9 cellular contexts compared by ENCODE assay signal in genomic region chr1:23908453-23909341, GRCh38. TPM values are rescaled to one million over a fixed set of nuclear protein-coding genes. Genes with fewer than 3 reads are reported as not detected.
A peak's percentile ranks its signal among the peaks of the same experiment; 100 is the strongest.
DNase-seq lines count a peak whose midpoint lies in the region; ATAC-seq, FAIRE-seq and TF ChIP-seq lines count a peak whose summit lies in the region.
"Had no signal": no experiment of that assay in that cellular context is flagged by ENCODE, and none has a peak within 500 bp of the region (broad histone marks: within the 10 kb centered on the region; RNA-seq: fewer than 3 reads in every experiment).

No MANE protein-coding gene starts in this region.

- intact Hi-C loops in HepG2 (cut with micrococcal nuclease; ENCODE audit: unreplicated experiment) (no loop called here), dorsolateral prefrontal cortex (cut with DNase I) (no loop called here), stomach (cut with DNase I; ENCODE audit: low total_unique reads) (no loop called here)

- BruUV-seq in HepG2 (replicated peaks; lab: Mats Ljungman, UMichigan), result no TSS peak

- no peak for FAIRE-seq in HepG2 (lab: Jason Lieb, UNC)

- H3K79me2 ChIP-seq in HepG2 (ENCODE audit: insufficient read depth, low read length), result no peaks in the 10 kb centered on the region

- H3K9ac ChIP-seq in HepG2 (ENCODE audit: insufficient read depth, low read depth, low read length), result no peak overlapping the region

- TF ChIP-seq EP300 in HepG2 (IDR thresholded peaks at IDR 0.05; ENCODE audit: low read depth in 2 of 2, low read length in 2 of 2) (no peak), HepG2 (CRISPR knock-in tag; IDR thresholded peaks at IDR 0.05; ENCODE audit: borderline replicate concordance) (no peak), stomach (IDR thresholded peaks at IDR 0.05) (no peak)

- no peaks in the 10 kb centered on the region for H3K36me3 Mint-ChIP-seq in T-helper 2 cell treated with Interferon-gamma antibody and Interleukin-4, amounts not matched to agents 5 μg/mL and 100 μg/mL, for 36 hours (ENCODE audit: low read depth)

- no peak for TF ChIP-seq RAD21 in HepG2 (CRISPR knock-in tag; IDR thresholded peaks at IDR 0.05)

- H3K27ac ChIP-seq in HepG2 (ENCODE audit: extremely low read length, insufficient read depth, low read length), result no peak overlapping the region
- H3K27ac ChIP-seq in dorsolateral prefrontal cortex, result no peak overlapping the region
- peak overlapping the region in 1 of 5 donors; percentile 12 for H3K27ac ChIP-seq in stomach

- H4K20me1 ChIP-seq in HepG2 (ENCODE audit: insufficient read depth, low read length), result no peaks in the 10 kb centered on the region

- H3K4me1 ChIP-seq in HepG2 (ENCODE audit: insufficient read depth, low read length) (peaks cover 25% of the 10 kb centered on the region), stomach (peaks cover 6 to 23% (median 9%) of the 10 kb centered on the region in 4 donors)

- H3K27me3 ChIP-seq in HepG2 (ENCODE audit: control insufficient read depth in 1 of 2, insufficient read depth in 2 of 2, low read length in 2 of 2) (peaks cover 0 to 35% of the 10 kb centered on the region in 2 experiments; a peak in 3 of 5 replicates), dorsolateral prefrontal cortex (peaks cover 0 to 54% (median 8%) of the 10 kb centered on the region in 45 donors), stomach (peaks cover 0 to 25% (median 4%) of the 10 kb centered on the region in 3 donors)

- peaks cover 42% of the 10 kb centered on the region for H3K4me1 Mint-ChIP-seq in T-helper 2 cell treated with Interferon-gamma antibody and Interleukin-4, amounts not matched to agents 5 μg/mL and 100 μg/mL, for 36 hours (ENCODE audit: low read depth)

- ATAC-seq in HG02642 (IDR thresholded peaks at IDR 0.05; ENCODE audit: poor library complexity, unreplicated experiment), result peak; percentile 31
- no peak for ATAC-seq in HepG2

- TF ChIP-seq POLR2A in HepG2 (IDR thresholded peaks at IDR 0.05; ENCODE audit: insufficient read depth in 1 of 2, low read depth in 2 of 2, low read length in 2 of 2), result no peak
- no peak for TF ChIP-seq POLR2A in stomach (IDR thresholded peaks at IDR 0.05)

- TF ChIP-seq CTCF in GM10248 (IDR thresholded peaks at IDR 0.05; ENCODE audit: control extremely low read depth, extremely low read depth, low read depth, missing control alignments) (no peak), HepG2 (CRISPR knock-in tag; IDR thresholded peaks at IDR 0.05) (no peak), dorsolateral prefrontal cortex (IDR thresholded peaks at IDR 0.05 in 54 of 56, conservative IDR thresholded peaks at IDR 0.05 in 2 of 56; ENCODE audit: low read depth in 1 of 56, partially characterized antibody in 56 of 56) (no peak), stomach (IDR thresholded peaks at IDR 0.05) (no peak)

- no peaks in the 10 kb centered on the region for H3K36me3 ChIP-seq in HepG2 (replicated peaks in 1 of 2; ENCODE audit: control insufficient read depth in 1 of 2, insufficient read depth in 2 of 2, low read length in 2 of 2)
- H3K36me3 ChIP-seq in stomach, result no peaks in the 10 kb centered on the region

- CTCF ChIA-PET in GM10248 (lab: Yijun Ruan, JAX) (interaction anchor here (0.8 to 7.0 kb wide), 12 partner anchors 8 to 274 kb away, joined by 3 to 57 read pairs (median 4); no protein-coding TSS in a partner anchor), HepG2 (lab: Yijun Ruan, JAX; ENCODE audit: low intra/inter-chr PET ratio, low total read pairs) (no interaction called here)

- peaks cover 7% of the 10 kb centered on the region for H3K27me3 Mint-ChIP-seq in T-helper 2 cell treated with Interferon-gamma antibody and Interleukin-4, amounts not matched to agents 5 μg/mL and 100 μg/mL, for 36 hours (ENCODE audit: low read depth)

- peak; percentile 53 for DNase-seq in GM10248 (ENCODE audit: extremely low spot score)
- DNase-seq in T-helper 2 cell treated with Interferon-gamma antibody and Interleukin-4, amounts not matched to agents 5 μg/mL and 100 μg/mL, for 36 hours (ENCODE audit: low spot score), result no peak
- DNase-seq in HepG2 (ENCODE audit: low spot score), result no peak
- no peak for DNase-seq in hypothalamus (lab: John Stamatoyannopoulos, UW)
- DNase-seq in dorsolateral prefrontal cortex, result no peak
- DNase-seq in stomach, result no peak
- no peak for DNase-seq in NCI-H1092 treated with DMSO at 0.1 percent for 48 hours (lab: John Stamatoyannopoulos, UW)

- H3K9me3 ChIP-seq in HepG2 (ENCODE audit: low read length) (no peaks in the 10 kb centered on the region), stomach (no peaks in the 10 kb centered on the region)

- H3K4me3 ChIP-seq in HepG2 (replicated peaks in 1 of 3; ENCODE audit: insufficient read depth in 1 of 3, low read depth in 2 of 3, low read length in 3 of 3), result no peak overlapping the region
- H3K4me3 ChIP-seq in dorsolateral prefrontal cortex, result no peak overlapping the region
- no peak overlapping the region for H3K4me3 ChIP-seq in stomach

- in situ Hi-C loops in HepG2 (cut with HindIII; ENCODE audit: extremely low pct_ligation_motif_present, low pct_unique_long_range_greater_than_20kb), result no loop called here

- 26% methylated on average over 5 of the region's 9 CpGs for WGBS in HepG2 (ENCODE audit: low lambda C conversion rate)
- 59 to 74% (median 61%) methylated on average over 6 to 9 of the region's 9 CpGs for WGBS in stomach, 5 donors

- no peaks in the 10 kb centered on the region for H3K9me3 Mint-ChIP-seq in T-helper 2 cell treated with Interferon-gamma antibody and Interleukin-4, amounts not matched to agents 5 μg/mL and 100 μg/mL, for 36 hours

- H3K27ac Mint-ChIP-seq in T-helper 2 cell treated with Interferon-gamma antibody and Interleukin-4, amounts not matched to agents 5 μg/mL and 100 μg/mL, for 36 hours, result peak overlapping the region; percentile 72

- H2AFZ ChIP-seq in HepG2 (ENCODE audit: low read length), result no peak overlapping the region

- POLR2A ChIA-PET in GM10248 (lab: Yijun Ruan, JAX), result interaction anchor here (0.5 kb wide), 1 partner anchor 52 kb away, joined by 3 read pairs; no protein-coding TSS in a partner anchor
- POLR2A ChIA-PET in HepG2 (lab: Yijun Ruan, JAX), result interaction anchor here (1.2 kb wide), 1 partner anchor 70 kb away, joined by 3 read pairs; no protein-coding TSS in a partner anchor

- H3K4me2 ChIP-seq in HepG2 (ENCODE audit: low read depth, low read length), result no peak overlapping the region

- H3K4me3 Mint-ChIP-seq in T-helper 2 cell treated with Interferon-gamma antibody and Interleukin-4, amounts not matched to agents 5 μg/mL and 100 μg/mL, for 36 hours, result peak overlapping the region; percentile 50

RNA-seq across cellular contexts. Expression of gene CNR2, which starts 4.5 kb away (rescaled TPM):
- not detected in 2 replicates for total RNA-seq in HepG2 (2016; rRNA removed; fragmentation: Illumina TruSeq; extraction: Trizol)
- not detected in 2 replicates for total RNA-seq in HepG2 (2016; cell fraction: cytosol; rRNA removed; fragmentation: Illumina TruSeq; extraction: Trizol; ENCODE audit: low read depth)
- not detected in 2 replicates for total RNA-seq in HepG2 (2016; cell fraction: insoluble cytoplasmic fraction; rRNA removed; fragmentation: Illumina TruSeq; extraction: Trizol)
- total RNA-seq in HepG2 (2016; cell fraction: membrane; rRNA removed; fragmentation: Illumina TruSeq; extraction: Trizol), result not detected in 2 replicates
- total RNA-seq in HepG2 (2016; cell fraction: nucleus; rRNA removed; fragmentation: Illumina TruSeq; extraction: Trizol), result not detected in 2 replicates
- not detected in 2 replicates for polyA plus RNA-seq in HepG2 (2011; rRNA removed)
- polyA plus RNA-seq in HepG2 (2011; cell fraction: cytosol; rRNA removed), result not detected in 2 replicates
- not detected in 2 replicates for polyA plus RNA-seq in HepG2 (2011; cell fraction: nucleus; rRNA removed)
- not detected in 2 replicates for polyA plus RNA-seq in HepG2 (2012)
- not detected in 2 replicates for polyA plus RNA-seq in HepG2 (2016; cell fraction: cytosol; fragmentation: Illumina TruSeq; extraction: Trizol; ENCODE audit: low read depth)
- polyA plus RNA-seq in HepG2 (2016; cell fraction: insoluble cytoplasmic fraction; fragmentation: Illumina TruSeq; extraction: Trizol; ENCODE audit: low read depth), result not detected in 2 replicates
- polyA plus RNA-seq in HepG2 (2016; cell fraction: membrane; fragmentation: Illumina TruSeq; extraction: Trizol; ENCODE audit: low read depth), result not detected in 2 replicates
- polyA plus RNA-seq in HepG2 (2016; cell fraction: nucleus; fragmentation: Illumina TruSeq; extraction: Trizol; ENCODE audit: insufficient read depth, low read depth), result not detected in 2 replicates
- polyA minus RNA-seq in HepG2 (2011; rRNA and poly(A)+ RNA removed; ENCODE audit: low replicate concordance), result not detected in 2 replicates
- polyA minus RNA-seq in HepG2 (2011; cell fraction: cytosol; rRNA and poly(A)+ RNA removed), result not detected in 2 replicates
- not detected in 2 replicates for polyA minus RNA-seq in HepG2 (2011; cell fraction: nucleus; rRNA and poly(A)+ RNA removed)
- under 1 TPM in 1 of 120 experiments, not detected in 119; 0.13 TPM for total RNA-seq in dorsolateral prefrontal cortex
- under 1 TPM in 1 of 5 donors, not detected in 4; 0.18 TPM for total RNA-seq in stomach
- under 1 TPM in 1 of 3 donors, not detected in 2; 0.23 TPM for polyA plus RNA-seq in stomach
- total RNA-seq: chondrocyte had no signal

RNA-seq across cellular contexts. Expression of gene FUCA1, which starts 40.6 kb away (rescaled TPM):
- total RNA-seq in HepG2 (2016; rRNA removed; fragmentation: Illumina TruSeq; extraction: Trizol) (14.9 and 33.6 TPM in 2 replicates), dorsolateral prefrontal cortex (10 to 100 TPM in 48 of 120 experiments, 1 to 10 TPM in 72; 4.2 to 14.8 (median 9.3) TPM), stomach (10 to 100 TPM in 3 of 5 donors, 1 to 10 TPM in 2; 4.1 to 80.0 (median 29.0) TPM)
- total RNA-seq in HepG2 (2016; cell fraction: cytosol; rRNA removed; fragmentation: Illumina TruSeq; extraction: Trizol; ENCODE audit: low read depth), result 3.6 and 4.5 TPM in 2 replicates
- 14.5 and 33.2 TPM in 2 replicates for total RNA-seq in HepG2 (2016; cell fraction: insoluble cytoplasmic fraction; rRNA removed; fragmentation: Illumina TruSeq; extraction: Trizol)
- 8.3 and 9.4 TPM in 2 replicates for total RNA-seq in HepG2 (2016; cell fraction: membrane; rRNA removed; fragmentation: Illumina TruSeq; extraction: Trizol)
- 27.1 and 30.8 TPM in 2 replicates for total RNA-seq in HepG2 (2016; cell fraction: nucleus; rRNA removed; fragmentation: Illumina TruSeq; extraction: Trizol)
- polyA plus RNA-seq in HepG2 (2011; rRNA removed) (29.9 and 32.7 TPM in 2 replicates), stomach (10 to 100 TPM; 12.4 to 27.3 (median 18.6) TPM)
- polyA plus RNA-seq in HepG2 (2011; cell fraction: cytosol; rRNA removed), result 21.5 and 32.7 TPM in 2 replicates
- polyA plus RNA-seq in HepG2 (2011; cell fraction: nucleus; rRNA removed), result 9.5 and 11.1 TPM in 2 replicates
- polyA plus RNA-seq in HepG2 (2012), result 22.8 and 24.3 TPM in 2 replicates
- 4.3 and 4.6 TPM in 2 replicates for polyA plus RNA-seq in HepG2 (2016; cell fraction: cytosol; fragmentation: Illumina TruSeq; extraction: Trizol; ENCODE audit: low read depth)
- 13.2 and 15.8 TPM in 2 replicates for polyA plus RNA-seq in HepG2 (2016; cell fraction: insoluble cytoplasmic fraction; fragmentation: Illumina TruSeq; extraction: Trizol; ENCODE audit: low read depth)
- 6.5 and 6.9 TPM in 2 replicates for polyA plus RNA-seq in HepG2 (2016; cell fraction: membrane; fragmentation: Illumina TruSeq; extraction: Trizol; ENCODE audit: low read depth)
- 38.2 and 40.8 TPM in 2 replicates for polyA plus RNA-seq in HepG2 (2016; cell fraction: nucleus; fragmentation: Illumina TruSeq; extraction: Trizol; ENCODE audit: insufficient read depth, low read depth)
- polyA minus RNA-seq in HepG2 (2011; rRNA and poly(A)+ RNA removed; ENCODE audit: low replicate concordance), result 4.1 and 14.1 TPM in 2 replicates
- 15.0 and 15.7 TPM in 2 replicates for polyA minus RNA-seq in HepG2 (2011; cell fraction: cytosol; rRNA and poly(A)+ RNA removed)
- polyA minus RNA-seq in HepG2 (2011; cell fraction: nucleus; rRNA and poly(A)+ RNA removed), result 5.7 and 9.0 TPM in 2 replicates

RNA-seq across cellular contexts. Expression of gene PNRC2, which starts 50.9 kb away (rescaled TPM):
- total RNA-seq in HepG2 (2016; rRNA removed; fragmentation: Illumina TruSeq; extraction: Trizol) (97.5 and 159 TPM in 2 replicates), dorsolateral prefrontal cortex (100 to 1,000 TPM in 6 of 120 experiments, 10 to 100 TPM in 114; 40.7 to 123 (median 66.8) TPM), stomach (100 to 1,000 TPM in 1 of 5 donors, 10 to 100 TPM in 4; 38.5 to 181 (median 66.6) TPM)
- total RNA-seq in HepG2 (2016; cell fraction: cytosol; rRNA removed; fragmentation: Illumina TruSeq; extraction: Trizol; ENCODE audit: low read depth), result 18.3 and 19.0 TPM in 2 replicates
- 101 and 179 TPM in 2 replicates for total RNA-seq in HepG2 (2016; cell fraction: insoluble cytoplasmic fraction; rRNA removed; fragmentation: Illumina TruSeq; extraction: Trizol)
- total RNA-seq in HepG2 (2016; cell fraction: membrane; rRNA removed; fragmentation: Illumina TruSeq; extraction: Trizol), result 54.8 and 63.8 TPM in 2 replicates
- total RNA-seq in HepG2 (2016; cell fraction: nucleus; rRNA removed; fragmentation: Illumina TruSeq; extraction: Trizol), result 74.0 and 87.3 TPM in 2 replicates
- polyA plus RNA-seq in HepG2 (2011; rRNA removed) (53.3 and 74.9 TPM in 2 replicates), stomach (100 to 1,000 TPM in 2 of 3 donors, 10 to 100 TPM in 1; 59.3 to 172 (median 103) TPM)
- polyA plus RNA-seq in HepG2 (2011; cell fraction: cytosol; rRNA removed), result 64.3 and 67.0 TPM in 2 replicates
- 36.2 and 45.0 TPM in 2 replicates for polyA plus RNA-seq in HepG2 (2011; cell fraction: nucleus; rRNA removed)
- 62.0 and 72.8 TPM in 2 replicates for polyA plus RNA-seq in HepG2 (2012)
- polyA plus RNA-seq in HepG2 (2016; cell fraction: cytosol; fragmentation: Illumina TruSeq; extraction: Trizol; ENCODE audit: low read depth), result 10.2 and 11.9 TPM in 2 replicates
- polyA plus RNA-seq in HepG2 (2016; cell fraction: insoluble cytoplasmic fraction; fragmentation: Illumina TruSeq; extraction: Trizol; ENCODE audit: low read depth), result 149 and 168 TPM in 2 replicates
- 36.4 and 37.2 TPM in 2 replicates for polyA plus RNA-seq in HepG2 (2016; cell fraction: membrane; fragmentation: Illumina TruSeq; extraction: Trizol; ENCODE audit: low read depth)
- 100 and 101 TPM in 2 replicates for polyA plus RNA-seq in HepG2 (2016; cell fraction: nucleus; fragmentation: Illumina TruSeq; extraction: Trizol; ENCODE audit: insufficient read depth, low read depth)
- 64.4 and 79.4 TPM in 2 replicates for polyA minus RNA-seq in HepG2 (2011; rRNA and poly(A)+ RNA removed; ENCODE audit: low replicate concordance)
- 46.1 and 65.6 TPM in 2 replicates for polyA minus RNA-seq in HepG2 (2011; cell fraction: cytosol; rRNA and poly(A)+ RNA removed)
- 53.8 and 57.3 TPM in 2 replicates for polyA minus RNA-seq in HepG2 (2011; cell fraction: nucleus; rRNA and poly(A)+ RNA removed)
